In genomic region chr1:99645699-99646531, GRCh38 we compare ENCODE assay signal across 8 cellular contexts. TPM values are rescaled to one million over a fixed set of nuclear protein-coding genes. Genes with fewer than 3 reads are reported as not detected.
DNase-seq lines count a peak whose midpoint lies in the region; ATAC-seq, FAIRE-seq and TF ChIP-seq lines count a peak whose summit lies in the region.

A gene with protein sequence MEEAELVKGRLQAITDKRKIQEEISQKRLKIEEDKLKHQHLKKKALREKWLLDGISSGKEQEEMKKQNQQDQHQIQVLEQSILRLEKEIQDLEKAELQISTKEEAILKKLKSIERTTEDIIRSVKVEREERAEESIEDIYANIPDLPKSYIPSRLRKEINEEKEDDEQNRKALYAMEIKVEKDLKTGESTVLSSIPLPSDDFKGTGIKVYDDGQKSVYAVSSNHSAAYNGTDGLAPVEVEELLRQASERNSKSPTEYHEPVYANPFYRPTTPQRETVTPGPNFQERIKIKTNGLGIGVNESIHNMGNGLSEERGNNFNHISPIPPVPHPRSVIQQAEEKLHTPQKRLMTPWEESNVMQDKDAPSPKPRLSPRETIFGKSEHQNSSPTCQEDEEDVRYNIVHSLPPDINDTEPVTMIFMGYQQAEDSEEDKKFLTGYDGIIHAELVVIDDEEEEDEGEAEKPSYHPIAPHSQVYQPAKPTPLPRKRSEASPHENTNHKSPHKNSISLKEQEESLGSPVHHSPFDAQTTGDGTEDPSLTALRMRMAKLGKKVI (plus strand): TSS chr1:99646113. CDS start chr1:99646318, 205 bp downstream.

- H3K27ac Mint-ChIP-seq in osteocyte (ENCODE audit: unreplicated experiment) = peak within 1 kb of the TSS; percentile 79

- H3K4me3 ChIP-seq in PC-3 (ENCODE audit: low read length) (peak within 1 kb of the TSS; percentile 70), fibroblast of the aortic adventitia (ENCODE audit: low read depth, low read length) (peak within 1 kb of the TSS; percentile 16)

- H2AFZ ChIP-seq in PC-3 (ENCODE audit: low read length) = peak within 1 kb of the TSS; percentile 87

- no peaks in the 10 kb centered on the region for H4K20me1 ChIP-seq in PC-3 (ENCODE audit: low read length)

- H3K9ac ChIP-seq in PC-3 (ENCODE audit: low read length) = peak within 1 kb of the TSS; percentile 60

- peaks cover 33% of the 10 kb centered on the region for H3K4me1 Mint-ChIP-seq in osteocyte (ENCODE audit: unreplicated experiment)

- H3K4me2 ChIP-seq in PC-3 (ENCODE audit: low read length) = peak within 1 kb of the TSS; percentile 84

- peak within 1 kb of the TSS; percentile 76 for H3K4me3 Mint-ChIP-seq in osteocyte (ENCODE audit: unreplicated experiment)

- H3K79me2 ChIP-seq in PC-3 (ENCODE audit: low read length) = peaks cover 8% of the 10 kb centered on the region; the same call in 1 of the 2 replicates

- intact Hi-C loops in PC-3 (cut with micrococcal nuclease) = loop anchor here (2.0 to 5.0 kb wide), 3 partner anchors 54 to 119 kb away; no protein-coding TSS in a partner anchor

- BruUV-seq in PC-3 (replicated peaks; lab: Mats Ljungman, UMichigan) = TSS peak; percentile 72

- peak within 1 kb of the TSS; percentile 70 for H3K27ac ChIP-seq in PC-3 (ENCODE audit: low read length)

- peak; percentile 6 for FAIRE-seq in D721Med (lab: Jason Lieb, UNC)

- no peaks in the 10 kb centered on the region for H3F3A ChIP-seq in PC-3 (ENCODE audit: low read length, unreplicated experiment)

- no peaks in the 10 kb centered on the region; the same call in 1 of the 2 replicates for H3K9me2 ChIP-seq in PC-3 (replicated peaks; ENCODE audit: low read length)

- POLR2A ChIA-PET in PC-3 (lab: Charles Lee; ENCODE audit: unreplicated experiment) = interaction anchor here (0.5 to 0.7 kb wide), 3 partner anchors 51 to 164 kb away, joined by 3 to 4 read pairs (median 3); no protein-coding TSS in a partner anchor

- no peaks in the 10 kb centered on the region for H3K36me3 ChIP-seq in PC-3 (ENCODE audit: low read depth, low read length)

- peak; percentile 67 for ATAC-seq in PC-3
- no peak for ATAC-seq in GM19324 (IDR thresholded peaks at IDR 0.05; ENCODE audit: low FRiP score, unreplicated experiment)
- no peak for ATAC-seq in GM21390 (IDR thresholded peaks at IDR 0.05; ENCODE audit: unreplicated experiment)
- no peak for ATAC-seq in GM21381 (IDR thresholded peaks at IDR 0.05; ENCODE audit: unreplicated experiment)

- no peaks in the 10 kb centered on the region for H3K27me3 ChIP-seq in PC-3 (ENCODE audit: low read length)

- no peaks in the 10 kb centered on the region for H3K9me3 Mint-ChIP-seq in osteocyte (ENCODE audit: unreplicated experiment)

- CTCF ChIA-PET in PC-3 (lab: Charles Lee) = interaction anchor here (0.6 to 1.3 kb wide), 2 partner anchors 118 to 896 kb away, joined by 5 read pairs; no protein-coding TSS in a partner anchor

- peaks cover 32% of the 10 kb centered on the region for H3K4me1 ChIP-seq in PC-3 (ENCODE audit: insufficient read depth, low read length)

- H3K36me3 Mint-ChIP-seq in osteocyte (ENCODE audit: unreplicated experiment) = no peaks in the 10 kb centered on the region

- TF ChIP-seq CTCF in D721Med (IDR thresholded peaks at IDR 0.05; ENCODE audit: insufficient read depth, missing control alignments) (no peak), PC-3 (conservative IDR thresholded peaks at IDR 0.05; ENCODE audit: low read depth, low read length) (no peak), fibroblast of the aortic adventitia (IDR thresholded peaks at IDR 0.05; ENCODE audit: insufficient read depth, low read length) (no peak), osteocyte (IDR thresholded peaks at IDR 0.05) (no peak)

- no peaks in the 10 kb centered on the region for H3K9me3 ChIP-seq in PC-3 (ENCODE audit: low read length)

- DNase-seq in D721Med (ENCODE audit: insufficient read length, low spot score) (no peak), PC-3 (peak; percentile 60), fibroblast of the aortic adventitia (ENCODE audit: low read depth) (no peak), osteocyte (ENCODE audit: extremely low spot score, unreplicated experiment) (no peak), COLO829 (ENCODE audit: low spot score) (no peak)

- H3K27me3 Mint-ChIP-seq in osteocyte (ENCODE audit: unreplicated experiment) = no peaks in the 10 kb centered on the region

RNA-seq across cellular contexts. Expression of the gene that starts here (rescaled TPM):
- total RNA-seq in PC-3 (2014; rRNA removed) = 8.0 and 8.2 TPM in 2 replicates
- total RNA-seq in fibroblast of the aortic adventitia (ENCODE audit: low replicate concordance) = 2.4 and 6.0 TPM in 2 replicates
- 7.0 and 8.6 TPM in 2 replicates for total RNA-seq in osteocyte
